ENCODE assay signal across 31 cellular contexts in the genomic region with DNA sequence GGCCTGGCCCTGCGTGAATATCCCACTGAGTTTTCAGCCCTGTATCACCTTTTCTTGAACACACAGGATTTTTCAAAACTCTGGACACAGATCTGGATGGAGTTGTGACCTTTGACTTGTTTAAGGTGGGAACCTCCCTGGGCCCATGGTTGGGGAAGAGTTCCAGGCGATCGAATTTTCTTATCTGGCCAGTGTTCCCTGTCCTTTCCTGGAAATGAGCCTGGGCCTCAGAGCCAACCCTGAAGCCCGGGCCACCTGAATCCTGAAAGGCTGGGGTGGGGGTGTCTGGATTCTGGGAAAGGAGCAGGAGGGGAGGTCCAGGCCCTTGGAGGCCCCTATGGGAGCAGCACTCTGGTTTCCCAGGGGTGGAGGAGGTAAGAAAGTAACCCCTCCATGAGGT. TPM values are rescaled to one million over a fixed set of nuclear protein-coding genes. Genes with fewer than 3 reads are reported as not detected.
"Had no signal": no experiment of that assay in that cellular context is flagged by ENCODE, and none has a peak within 500 bp of the region (broad histone marks: within the 10 kb centered on the region; RNA-seq: fewer than 3 reads in every experiment).

No MANE protein-coding gene starts in this region.

- H3K4me2 ChIP-seq: SK-N-SH had no signal

- H3K27ac ChIP-seq: brain microvascular endothelial cell, SJSA1 had no signal

- FAIRE-seq: TTC549 had no signal

- H3K9me2 ChIP-seq: SK-N-SH had no signal

- H3K9me3 ChIP-seq: SJSA1, SK-N-SH had no signal

- DNase-seq: activated CD4-positive, alpha-beta T cell treated with anti-CD3 and anti-CD28 coated beads, Interleukin-2, amount 10 ng/mL, durations not matched to agents 24 days and 14 days; activated CD4-positive, alpha-beta T cell treated with anti-CD3 and anti-CD28 coated beads, Interleukin-2, amount 50 U/mL, for 4 hours; activated CD8-positive, alpha-beta T cell treated with anti-CD3 and anti-CD28 coated beads for 36 hours; activated naive CD4-positive, alpha-beta T cell; activated naive CD4-positive, alpha-beta T cell treated with anti-CD3 and anti-CD28 coated beads, Interleukin-2, amount 50 U/mL, for 16 hours; activated naive CD8-positive, alpha-beta T cell treated with anti-CD3 and anti-CD28 coated beads for 36 hours; activated T-cell treated with anti-CD3 and anti-CD28 coated beads, Interleukin-2, amount 50 U/mL, for 1 hour; activated T-cell treated with anti-CD3 and anti-CD28 coated beads, Interleukin-2, amount 50 U/mL, for 72 hours; amniotic stem cell; aorta; brain microvascular endothelial cell; central memory CD4-positive, alpha-beta T cell; KG1; MM.1S; MV-4-11; NCI-H1092; NCI-H1436 treated with DMSO at 0.1 percent for 48 hours; NCI-H1694 treated with DMSO at 0.1 percent for 48 hours; NCI-H2029; NCI-H345; NCI-H524 treated with DMSO at 0.1 percent for 48 hours; NK-92 treated with Interleukin-12 subunit alpha and Interleukin-12 subunit beta, amount 100 ng/mL, for 24 hours; SHP77 treated with DMSO at 0.1 percent for 48 hours; SK-N-SH had no signal

- H3K4me3 ChIP-seq: SJSA1 had no signal

- H3K27me3 ChIP-seq: brain microvascular endothelial cell, SJSA1 had no signal

- ATAC-seq: activated CD8-positive, alpha-beta T cell treated with anti-CD3 and anti-CD28 coated beads for 36 hours; activated T-cell treated with anti-CD3 and anti-CD28 coated beads, Interleukin-2, amount 50 U/mL, for 72 hours; activated T-helper 17 cell treated with anti-CD3 and anti-CD28 coated beads, Interleukin-2, amount 50 U/mL, for 72 hours had no signal

RNA-seq across cellular contexts. Expression of a gene that starts 40.7 kb away (rescaled TPM):
- total RNA-seq: activated CD4-positive, alpha-beta T cell treated with anti-CD3 and anti-CD28 coated beads, Interleukin-2, amount 10 ng/mL, durations not matched to agents 24 days and 14 days; activated CD8-positive, alpha-beta T cell treated with anti-CD3 and anti-CD28 coated beads for 36 hours; activated naive CD8-positive, alpha-beta T cell treated with anti-CD3 and anti-CD28 coated beads for 36 hours; activated T-cell treated with anti-CD3 and anti-CD28 coated beads, Interleukin-2, amount 50 U/mL, for 72 hours; activated T-helper 17 cell treated with anti-CD3 and anti-CD28 coated beads, Interleukin-2, amount 50 U/mL, for 72 hours; aorta; LHCN-M2; NCI-H460; OCI-LY7; RPMI7951; SJSA1 had no signal
- polyA plus RNA-seq: aorta, SK-N-SH had no signal
